ENCODE assay signal across 14 cellular contexts in the genomic region with DNA sequence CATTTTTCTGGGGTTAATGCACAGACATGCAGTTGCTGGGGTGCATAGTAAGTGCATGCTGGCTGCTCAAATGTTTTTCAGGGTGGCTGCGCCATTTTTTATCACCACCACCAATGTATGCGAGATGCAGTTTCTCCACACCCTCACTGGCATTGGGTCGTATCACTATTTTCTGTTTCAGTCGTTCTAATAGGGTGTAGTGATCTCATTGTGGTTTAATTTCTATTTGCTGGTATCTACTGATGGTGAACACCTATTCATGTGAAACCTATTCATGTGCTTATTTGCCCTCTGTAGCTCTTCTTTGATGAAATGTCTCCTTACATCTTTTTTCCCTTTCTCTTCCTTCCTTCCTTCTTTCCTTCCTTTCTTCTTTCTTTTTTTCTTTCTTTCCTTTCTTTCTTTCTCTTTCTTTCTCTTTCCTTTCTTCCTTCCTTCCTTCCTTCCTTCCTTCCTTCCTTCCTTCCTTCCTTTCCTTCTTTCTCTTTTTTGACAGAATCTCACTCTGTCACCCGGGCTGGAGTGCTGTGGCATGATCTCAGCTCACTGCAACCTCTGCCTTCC.
"Had no signal": no experiment of that assay in that cellular context is flagged by ENCODE, and none has a peak within 500 bp of the region (broad histone marks: within the 10 kb centered on the region; RNA-seq: fewer than 3 reads in every experiment).

No MANE protein-coding gene starts in this region.

- H3K4me3 Mint-ChIP-seq: naive thymus-derived CD8-positive, alpha-beta T cell had no signal

- DNase-seq: effector memory CD4-positive, alpha-beta T cell; gastrocnemius medialis; heart right ventricle; hypothalamus; kidney glomerular epithelial cell; naive thymus-derived CD8-positive, alpha-beta T cell; small intestine; stimulated activated CD4-positive, alpha-beta T cell treated with anti-CD3 and anti-CD28 coated beads, Interleukin-12 subunit alpha, Interleukin-12 subunit beta, amount 100 ng/mL, for 4 hours; stimulated activated naive CD4-positive, alpha-beta T cell treated with Interleukin-2 at 50 U/mL for 16 hours; testis had no signal

- H3K4me1 ChIP-seq: transverse colon had no signal

- ATAC-seq: gastrocnemius medialis; heart right ventricle; naive thymus-derived CD8-positive, alpha-beta T cell had no signal

- H3K27me3 ChIP-seq: neutrophil, testis had no signal

- H3K36me3 Mint-ChIP-seq: naive thymus-derived CD8-positive, alpha-beta T cell had no signal

- H3K4me3 ChIP-seq: esophagus muscularis mucosa, gastrocnemius medialis, heart right ventricle, testis, transverse colon had no signal

- H3K9me3 ChIP-seq: esophagus muscularis mucosa, gastrocnemius medialis, heart right ventricle, neutrophil, testis, transverse colon had no signal

- H3K27ac ChIP-seq: epithelial cell of prostate, esophagus muscularis mucosa, gastrocnemius medialis, heart right ventricle, neutrophil, testis, transverse colon had no signal

- H3K36me3 ChIP-seq: esophagus muscularis mucosa, gastrocnemius medialis, heart right ventricle, neutrophil, transverse colon had no signal
